Comparison of ENCODE assay signal across 1 cellular context in the genomic region with DNA sequence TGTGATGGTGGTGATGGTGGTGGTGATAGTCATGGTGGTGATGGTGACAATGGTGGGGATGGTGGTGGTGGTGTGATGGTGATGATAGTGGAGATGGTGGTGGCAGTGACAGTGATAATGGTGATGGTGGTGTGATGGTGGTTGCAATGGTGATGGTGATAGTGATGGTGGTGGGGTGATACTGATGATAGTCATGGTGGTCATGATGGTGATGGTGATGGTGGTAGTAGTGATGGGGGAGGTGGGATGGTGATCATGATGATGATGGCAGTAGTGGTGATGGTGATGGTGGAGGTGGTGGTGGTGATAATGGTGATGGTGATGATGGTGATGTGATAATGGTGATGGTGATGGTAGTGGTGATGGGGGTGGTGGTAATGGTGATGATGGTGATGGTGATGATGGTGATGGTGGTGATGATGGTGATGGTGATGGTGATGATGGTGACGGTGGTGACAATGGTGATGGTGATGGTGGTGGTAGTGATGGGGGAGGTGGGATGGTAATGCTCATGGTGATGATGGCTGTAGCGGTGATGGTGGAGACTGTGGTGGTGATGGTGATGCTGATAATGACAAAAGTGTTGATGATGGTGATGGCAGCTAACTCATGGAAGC.
A peak's percentile ranks its signal among the peaks of the same experiment; 100 is the strongest.
TF ChIP-seq lines count a peak whose summit lies in the region.

No MANE protein-coding gene starts in this region.

TF ChIP-seq in HEK293, 187 proteins besides CTCF, POLR2A, EP300 and RAD21 (continued from another document):
- TF ChIP-seq, protein P1, sequence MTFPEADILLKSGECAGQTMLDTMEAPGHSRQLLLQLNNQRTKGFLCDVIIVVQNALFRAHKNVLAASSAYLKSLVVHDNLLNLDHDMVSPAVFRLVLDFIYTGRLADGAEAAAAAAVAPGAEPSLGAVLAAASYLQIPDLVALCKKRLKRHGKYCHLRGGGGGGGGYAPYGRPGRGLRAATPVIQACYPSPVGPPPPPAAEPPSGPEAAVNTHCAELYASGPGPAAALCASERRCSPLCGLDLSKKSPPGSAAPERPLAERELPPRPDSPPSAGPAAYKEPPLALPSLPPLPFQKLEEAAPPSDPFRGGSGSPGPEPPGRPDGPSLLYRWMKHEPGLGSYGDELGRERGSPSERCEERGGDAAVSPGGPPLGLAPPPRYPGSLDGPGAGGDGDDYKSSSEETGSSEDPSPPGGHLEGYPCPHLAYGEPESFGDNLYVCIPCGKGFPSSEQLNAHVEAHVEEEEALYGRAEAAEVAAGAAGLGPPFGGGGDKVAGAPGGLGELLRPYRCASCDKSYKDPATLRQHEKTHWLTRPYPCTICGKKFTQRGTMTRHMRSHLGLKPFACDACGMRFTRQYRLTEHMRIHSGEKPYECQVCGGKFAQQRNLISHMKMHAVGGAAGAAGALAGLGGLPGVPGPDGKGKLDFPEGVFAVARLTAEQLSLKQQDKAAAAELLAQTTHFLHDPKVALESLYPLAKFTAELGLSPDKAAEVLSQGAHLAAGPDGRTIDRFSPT (tag by site-specific recombination; IDR thresholded peaks at IDR 0.05): peak; percentile 10; the same call in 1 of the 2 replicates
- TF ChIP-seq KLF9 (tag by site-specific recombination; IDR thresholded peaks at IDR 0.05; ENCODE audit: low read depth) (no peak), RBAK (tag by site-specific recombination; IDR thresholded peaks at IDR 0.05) (no peak), ZNF837 (tag by site-specific recombination; IDR thresholded peaks at IDR 0.05) (no peak; the same call in 1 of the 2 replicates), SCRT2 (tag by site-specific recombination; IDR thresholded peaks at IDR 0.05) (no peak), ZBTB21 (tag by site-specific recombination; IDR thresholded peaks at IDR 0.05) (no peak), ZNF140 (tag by site-specific recombination; IDR thresholded peaks at IDR 0.05) (0 out of 2 replicates have a peak, but pooled peaks have one; percentile 4), ZNF138 (tag by site-specific recombination; IDR thresholded peaks at IDR 0.05; ENCODE audit: borderline replicate concordance) (no peak), SP7 (tag by site-specific recombination; IDR thresholded peaks at IDR 0.05) (no peak), ZNF521 (tag by site-specific recombination; IDR thresholded peaks at IDR 0.05) (no peak), ZNF549 (tag by site-specific recombination; IDR thresholded peaks at IDR 0.05) (no peak), ZNF48 (tag by site-specific recombination; IDR thresholded peaks at IDR 0.05) (no peak), KLF1 (tag by site-specific recombination; IDR thresholded peaks at IDR 0.05) (no peak), ZBTB1 (tag by site-specific recombination; IDR thresholded peaks at IDR 0.05) (no peak), ZNF146 (tag by site-specific recombination; IDR thresholded peaks at IDR 0.05) (peak; percentile 41; the same call in 1 of the 2 replicates), ZNF747 (tag by site-specific recombination; IDR thresholded peaks at IDR 0.05) (no peak), ZIC2 (tag by site-specific recombination; IDR thresholded peaks at IDR 0.05) (no peak), OSR2 (tag by site-specific recombination; IDR thresholded peaks at IDR 0.05) (no peak), ZSCAN30 (tag by site-specific recombination; IDR thresholded peaks at IDR 0.05) (no peak), ZNF211 (tag by site-specific recombination; IDR thresholded peaks at IDR 0.05; ENCODE audit: low read depth) (no peak; the same call in 1 of the 2 replicates), ZNF302 (tag by site-specific recombination; IDR thresholded peaks at IDR 0.05; ENCODE audit: low read depth) (no peak)
- TF ChIP-seq, protein P2, sequence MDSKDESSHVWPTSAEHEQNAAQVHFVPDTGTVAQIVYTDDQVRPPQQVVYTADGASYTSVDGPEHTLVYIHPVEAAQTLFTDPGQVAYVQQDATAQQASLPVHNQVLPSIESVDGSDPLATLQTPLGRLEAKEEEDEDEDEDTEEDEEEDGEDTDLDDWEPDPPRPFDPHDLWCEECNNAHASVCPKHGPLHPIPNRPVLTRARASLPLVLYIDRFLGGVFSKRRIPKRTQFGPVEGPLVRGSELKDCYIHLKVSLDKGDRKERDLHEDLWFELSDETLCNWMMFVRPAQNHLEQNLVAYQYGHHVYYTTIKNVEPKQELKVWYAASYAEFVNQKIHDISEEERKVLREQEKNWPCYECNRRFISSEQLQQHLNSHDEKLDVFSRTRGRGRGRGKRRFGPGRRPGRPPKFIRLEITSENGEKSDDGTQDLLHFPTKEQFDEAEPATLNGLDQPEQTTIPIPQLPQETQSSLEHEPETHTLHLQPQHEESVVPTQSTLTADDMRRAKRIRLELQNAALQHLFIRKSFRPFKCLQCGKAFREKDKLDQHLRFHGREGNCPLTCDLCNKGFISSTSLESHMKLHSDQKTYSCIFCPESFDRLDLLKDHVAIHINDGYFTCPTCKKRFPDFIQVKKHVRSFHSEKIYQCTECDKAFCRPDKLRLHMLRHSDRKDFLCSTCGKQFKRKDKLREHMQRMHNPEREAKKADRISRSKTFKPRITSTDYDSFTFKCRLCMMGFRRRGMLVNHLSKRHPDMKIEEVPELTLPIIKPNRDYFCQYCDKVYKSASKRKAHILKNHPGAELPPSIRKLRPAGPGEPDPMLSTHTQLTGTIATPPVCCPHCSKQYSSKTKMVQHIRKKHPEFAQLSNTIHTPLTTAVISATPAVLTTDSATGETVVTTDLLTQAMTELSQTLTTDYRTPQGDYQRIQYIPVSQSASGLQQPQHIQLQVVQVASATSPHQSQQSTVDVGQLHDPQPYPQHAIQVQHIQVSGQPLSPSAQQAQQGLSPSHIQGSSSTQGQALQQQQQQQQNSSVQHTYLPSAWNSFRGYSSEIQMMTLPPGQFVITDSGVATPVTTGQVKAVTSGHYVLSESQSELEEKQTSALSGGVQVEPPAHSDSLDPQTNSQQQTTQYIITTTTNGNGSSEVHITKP (tag by site-specific recombination; IDR thresholded peaks at IDR 0.05): no peak
- TF ChIP-seq, protein P3, sequence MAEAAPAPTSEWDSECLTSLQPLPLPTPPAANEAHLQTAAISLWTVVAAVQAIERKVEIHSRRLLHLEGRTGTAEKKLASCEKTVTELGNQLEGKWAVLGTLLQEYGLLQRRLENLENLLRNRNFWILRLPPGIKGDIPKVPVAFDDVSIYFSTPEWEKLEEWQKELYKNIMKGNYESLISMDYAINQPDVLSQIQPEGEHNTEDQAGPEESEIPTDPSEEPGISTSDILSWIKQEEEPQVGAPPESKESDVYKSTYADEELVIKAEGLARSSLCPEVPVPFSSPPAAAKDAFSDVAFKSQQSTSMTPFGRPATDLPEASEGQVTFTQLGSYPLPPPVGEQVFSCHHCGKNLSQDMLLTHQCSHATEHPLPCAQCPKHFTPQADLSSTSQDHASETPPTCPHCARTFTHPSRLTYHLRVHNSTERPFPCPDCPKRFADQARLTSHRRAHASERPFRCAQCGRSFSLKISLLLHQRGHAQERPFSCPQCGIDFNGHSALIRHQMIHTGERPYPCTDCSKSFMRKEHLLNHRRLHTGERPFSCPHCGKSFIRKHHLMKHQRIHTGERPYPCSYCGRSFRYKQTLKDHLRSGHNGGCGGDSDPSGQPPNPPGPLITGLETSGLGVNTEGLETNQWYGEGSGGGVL (tag by site-specific recombination; IDR thresholded peaks at IDR 0.05): no peak
- TF ChIP-seq, protein P4, sequence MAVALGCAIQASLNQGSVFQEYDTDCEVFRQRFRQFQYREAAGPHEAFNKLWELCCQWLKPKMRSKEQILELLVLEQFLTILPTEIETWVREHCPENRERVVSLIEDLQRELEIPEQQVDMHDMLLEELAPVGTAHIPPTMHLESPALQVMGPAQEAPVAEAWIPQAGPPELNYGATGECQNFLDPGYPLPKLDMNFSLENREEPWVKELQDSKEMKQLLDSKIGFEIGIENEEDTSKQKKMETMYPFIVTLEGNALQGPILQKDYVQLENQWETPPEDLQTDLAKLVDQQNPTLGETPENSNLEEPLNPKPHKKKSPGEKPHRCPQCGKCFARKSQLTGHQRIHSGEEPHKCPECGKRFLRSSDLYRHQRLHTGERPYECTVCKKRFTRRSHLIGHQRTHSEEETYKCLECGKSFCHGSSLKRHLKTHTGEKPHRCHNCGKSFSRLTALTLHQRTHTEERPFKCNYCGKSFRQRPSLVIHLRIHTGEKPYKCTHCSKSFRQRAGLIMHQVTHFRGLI (tag by site-specific recombination; IDR thresholded peaks at IDR 0.05): no peak
- TF ChIP-seq, protein P5, sequence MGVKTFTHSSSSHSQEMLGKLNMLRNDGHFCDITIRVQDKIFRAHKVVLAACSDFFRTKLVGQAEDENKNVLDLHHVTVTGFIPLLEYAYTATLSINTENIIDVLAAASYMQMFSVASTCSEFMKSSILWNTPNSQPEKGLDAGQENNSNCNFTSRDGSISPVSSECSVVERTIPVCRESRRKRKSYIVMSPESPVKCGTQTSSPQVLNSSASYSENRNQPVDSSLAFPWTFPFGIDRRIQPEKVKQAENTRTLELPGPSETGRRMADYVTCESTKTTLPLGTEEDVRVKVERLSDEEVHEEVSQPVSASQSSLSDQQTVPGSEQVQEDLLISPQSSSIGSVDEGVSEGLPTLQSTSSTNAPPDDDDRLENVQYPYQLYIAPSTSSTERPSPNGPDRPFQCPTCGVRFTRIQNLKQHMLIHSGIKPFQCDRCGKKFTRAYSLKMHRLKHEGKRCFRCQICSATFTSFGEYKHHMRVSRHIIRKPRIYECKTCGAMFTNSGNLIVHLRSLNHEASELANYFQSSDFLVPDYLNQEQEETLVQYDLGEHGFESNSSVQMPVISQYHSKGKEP (tag by site-specific recombination; IDR thresholded peaks at IDR 0.05): no peak
